ENCODE assay signal across 9 cellular contexts in the genomic region with DNA sequence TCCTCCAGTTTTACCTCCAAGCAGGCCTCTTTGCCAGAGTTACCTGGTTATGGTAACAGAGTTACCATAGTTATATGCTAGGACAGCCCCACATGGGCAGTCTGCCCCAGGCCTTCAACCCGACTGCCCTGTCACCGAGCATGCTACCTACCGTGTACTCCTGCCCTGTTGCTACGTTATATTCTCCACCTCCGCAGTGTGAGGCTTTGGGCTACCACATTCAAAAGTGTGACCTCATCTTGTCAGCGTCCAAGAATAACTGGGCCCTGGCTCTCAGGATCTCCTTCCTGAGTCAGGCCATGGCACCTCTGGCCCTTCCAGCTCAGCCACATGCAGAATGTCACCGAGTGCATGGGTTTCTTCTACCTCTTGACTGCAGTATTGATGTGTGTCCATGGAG. TPM values are rescaled to one million over a fixed set of nuclear protein-coding genes. Genes with fewer than 3 reads are reported as not detected.
A peak's percentile ranks its signal among the peaks of the same experiment; 100 is the strongest.
DNase-seq lines count a peak whose midpoint lies in the region; ATAC-seq and TF ChIP-seq lines count a peak whose summit lies in the region.
"Had no signal": no experiment of that assay in that cellular context is flagged by ENCODE, and none has a peak within 500 bp of the region (broad histone marks: within the 10 kb centered on the region; RNA-seq: fewer than 3 reads in every experiment).

No MANE protein-coding gene starts in this region.

- peak overlapping the region; percentile 98 for H3K27ac Mint-ChIP-seq in chondrocyte (ENCODE audit: unreplicated experiment)
- peak overlapping the region; percentile 88 for H3K27ac Mint-ChIP-seq in stimulated activated effector memory CD8-positive, alpha-beta T cell treated with anti-CD3 and anti-CD28 coated beads, Interleukin-12 subunit alpha, Interleukin-12 subunit beta, amount 100 ng/mL, for 72 hours

- H3K4me3 Mint-ChIP-seq in chondrocyte (ENCODE audit: unreplicated experiment), result peak overlapping the region; percentile 27
- peak overlapping the region; percentile 22 for H3K4me3 Mint-ChIP-seq in stimulated activated effector memory CD8-positive, alpha-beta T cell treated with anti-CD3 and anti-CD28 coated beads, Interleukin-12 subunit alpha, Interleukin-12 subunit beta, amount 100 ng/mL, for 72 hours

- H3K27ac ChIP-seq in RWPE1 (no peak overlapping the region), foreskin keratinocyte (no peak overlapping the region)

- no peaks in the 10 kb centered on the region for H3K9me3 Mint-ChIP-seq in chondrocyte (ENCODE audit: low read depth)
- H3K9me3 Mint-ChIP-seq in stimulated activated effector memory CD8-positive, alpha-beta T cell treated with anti-CD3 and anti-CD28 coated beads, Interleukin-12 subunit alpha, Interleukin-12 subunit beta, amount 100 ng/mL, for 72 hours, result no peaks in the 10 kb centered on the region

- ATAC-seq in left lobe of liver (peak; percentile 64), foreskin keratinocyte (no peak)
- peak; percentile 14 for ATAC-seq in stimulated activated effector memory CD8-positive, alpha-beta T cell treated with anti-CD3 and anti-CD28 coated beads, Interleukin-12 subunit alpha, Interleukin-12 subunit beta, amount 100 ng/mL, for 72 hours
- ATAC-seq: stimulated activated naive CD8-positive, alpha-beta T cell treated with anti-CD3 and anti-CD28 coated beads, Interleukin-15, Interleukin-2, amounts not matched to agents 100 U/mL and 50 U/mL, for 24 hours had no signal

- no peaks in the 10 kb centered on the region for H3K27me3 ChIP-seq in foreskin keratinocyte

- peaks cover 78% of the 10 kb centered on the region for H3K4me1 Mint-ChIP-seq in chondrocyte (ENCODE audit: low read depth)
- H3K4me1 Mint-ChIP-seq in stimulated activated effector memory CD8-positive, alpha-beta T cell treated with anti-CD3 and anti-CD28 coated beads, Interleukin-12 subunit alpha, Interleukin-12 subunit beta, amount 100 ng/mL, for 72 hours, result peaks cover 98% of the 10 kb centered on the region

- POLR2A ChIA-PET in RWPE1 (lab: Yijun Ruan, JAX; ENCODE audit: low non-redundant PET), result no interaction called here

- DNase-seq in GOT3 (lab: John Stamatoyannopoulos, UW) (peak; percentile 16), chondrocyte (ENCODE audit: low spot score) (no peak), left lobe of liver (ENCODE audit: low spot score) (peak; percentile 79), RWPE1 (ENCODE audit: low spot score) (no peak), NCI-H226 (no peak), NCI-H1105 (lab: John Stamatoyannopoulos, UW) (no peak), foreskin keratinocyte (no peak)
- DNase-seq in stimulated activated effector memory CD8-positive, alpha-beta T cell treated with anti-CD3 and anti-CD28 coated beads, Interleukin-12 subunit alpha, Interleukin-12 subunit beta, amount 100 ng/mL, for 72 hours (ENCODE audit: low spot score in 2 of 2), result no peak
- DNase-seq: stimulated activated naive CD8-positive, alpha-beta T cell treated with anti-CD3 and anti-CD28 coated beads, Interleukin-15, Interleukin-2, amounts not matched to agents 100 U/mL and 50 U/mL, for 24 hours had no signal

- H3K36me3 Mint-ChIP-seq in chondrocyte (ENCODE audit: low read depth), result peaks cover 4% of the 10 kb centered on the region
- H3K36me3 Mint-ChIP-seq in stimulated activated effector memory CD8-positive, alpha-beta T cell treated with anti-CD3 and anti-CD28 coated beads, Interleukin-12 subunit alpha, Interleukin-12 subunit beta, amount 100 ng/mL, for 72 hours, result peaks cover 39% of the 10 kb centered on the region

- no peaks in the 10 kb centered on the region for H3K27me3 Mint-ChIP-seq in chondrocyte (ENCODE audit: low read depth)

- CTCF ChIA-PET in RWPE1 (lab: Yijun Ruan, JAX), result interaction anchor here (0.7 kb wide), 2 partner anchors 29 to 125 kb away, joined by 3 to 5 read pairs; no protein-coding TSS in a partner anchor

- H3K4me1 ChIP-seq in foreskin keratinocyte, result peaks cover 5% of the 10 kb centered on the region

- TF ChIP-seq CTCF in chondrocyte (IDR thresholded peaks at IDR 0.05), result no peak
- no peak for TF ChIP-seq CTCF in RWPE1 (conservative IDR thresholded peaks at IDR 0.05; ENCODE audit: low read depth)
- TF ChIP-seq CTCF in foreskin keratinocyte (conservative IDR thresholded peaks at IDR 0.05), result no peak

RNA-seq across cellular contexts. Expression of gene MAPKAPK2, which starts 8.9 kb away (rescaled TPM):
- total RNA-seq in chondrocyte (66.6 to 88.0 TPM (median 87.9 TPM) in 3 replicates), left lobe of liver (41.0 TPM), foreskin keratinocyte (63.7 and 64.0 TPM in 2 replicates)
- 52.4 and 57.9 TPM in 2 replicates for polyA plus RNA-seq in foreskin keratinocyte

RNA-seq across cellular contexts. Expression of gene DYRK3, which starts 58.3 kb away (rescaled TPM):
- 4.8 to 6.6 TPM (median 5.7 TPM) in 3 replicates for total RNA-seq in chondrocyte
- total RNA-seq in left lobe of liver, result 4.4 TPM
- total RNA-seq in foreskin keratinocyte, result 25.1 and 26.1 TPM in 2 replicates
- polyA plus RNA-seq in foreskin keratinocyte, result 7.5 and 8.1 TPM in 2 replicates

Comparison
In these comparisons a context has a peak if more than half of its experiments do, and no peak if none do; other contexts are left out.
1. DNase-seq: peak in GOT3 (single experiment) and left lobe of liver (single experiment); none in chondrocyte (single experiment), stimulated activated effector memory CD8-positive, alpha-beta T cell treated with anti-CD3 and anti-CD28 coated beads, Interleukin-12 subunit alpha, Interleukin-12 subunit beta, amount 100 ng/mL, for 72 hours (0 of 2), RWPE1 (single experiment), NCI-H226 (single experiment), NCI-H1105 (single experiment) and foreskin keratinocyte (0 of 2).